Comparison of ENCODE assay signal across 16 cellular contexts in genomic region chr21:36792505-36792967, GRCh38.
DNase-seq lines count a peak whose midpoint lies in the region; ATAC-seq and TF ChIP-seq lines count a peak whose summit lies in the region.
"Had no signal": no experiment of that assay in that cellular context is flagged by ENCODE, and none has a peak within 500 bp of the region (broad histone marks: within the 10 kb centered on the region; RNA-seq: fewer than 3 reads in every experiment).

No MANE protein-coding gene starts in this region.

- no peak for TF ChIP-seq POLR2A in testis (IDR thresholded peaks at IDR 0.05)

- no peak for DNase-seq in activated T-cell treated with anti-CD3 and anti-CD28 coated beads, Interleukin-2, amount 50 U/mL, for 4 hours
- no peak for DNase-seq in activated T-cell treated with anti-CD3 and anti-CD28 coated beads, Interleukin-2, amount 50 U/mL, for 24 hours
- peak; percentile 9 for DNase-seq in MG63
- DNase-seq in MCF 10A (ENCODE audit: unreplicated experiment), result peak; percentile 70
- DNase-seq in renal cortical epithelial cell (ENCODE audit: low read depth), result peak; percentile 77
- no peak for DNase-seq in SK-N-DZ (ENCODE audit: low spot score)
- DNase-seq in testis, result no peak
- no peak for DNase-seq in NCI-H446 (lab: John Stamatoyannopoulos, UW)
- DNase-seq: activated naive CD4-positive, alpha-beta T cell treated with anti-CD3 and anti-CD28 coated beads, Interleukin-2, amount 50 U/mL, for 16 hours; kidney glomerular epithelial cell; natural killer cell; NCI-H524 treated with DMSO at 0.1 percent for 48 hours had no signal

- no peak overlapping the region for H3K27ac ChIP-seq in testis
- H3K27ac ChIP-seq: upper lobe of left lung had no signal

- POLR2A ChIA-PET in MCF 10A (lab: Yijun Ruan, JAX), result interaction anchor here (0.7 to 1.5 kb wide), 5 partner anchors 18 to 74 kb away, joined by 3 to 6 read pairs (median 5); no protein-coding TSS in a partner anchor

- BruUV-seq in MCF 10A (replicated peaks; lab: Mats Ljungman, UMichigan), result no TSS peak

- H3K4me1 ChIP-seq in testis, result no peaks in the 10 kb centered on the region
- H3K4me1 ChIP-seq: upper lobe of left lung had no signal

- H3K4me3 ChIP-seq in MG63, result no peak overlapping the region
- H3K4me3 ChIP-seq in testis, result no peak overlapping the region
- H3K4me3 ChIP-seq: upper lobe of left lung had no signal

- H3K36me3 ChIP-seq in MG63, result no peaks in the 10 kb centered on the region
- H3K36me3 ChIP-seq in testis (ENCODE audit: low read depth, missing control alignments), result no peaks in the 10 kb centered on the region
- H3K36me3 ChIP-seq: upper lobe of left lung had no signal

- CTCF ChIA-PET in MCF 10A (lab: Yijun Ruan, JAX), result interaction anchor here (0.6 kb wide), 1 partner anchor 17 kb away, joined by 4 read pairs; no protein-coding TSS in a partner anchor

- H3K4me1 Mint-ChIP-seq in activated T-cell treated with anti-CD3 and anti-CD28 coated beads, Interleukin-2, amount 50 U/mL, for 4 hours (ENCODE audit: low read depth), result no peaks in the 10 kb centered on the region
- no peaks in the 10 kb centered on the region for H3K4me1 Mint-ChIP-seq in activated T-cell treated with anti-CD3 and anti-CD28 coated beads, Interleukin-2, amount 50 U/mL, for 24 hours (ENCODE audit: low read depth)
- peaks cover 14% of the 10 kb centered on the region for H3K4me1 Mint-ChIP-seq in MCF 10A (ENCODE audit: insufficient read depth, unreplicated experiment)
- H3K4me1 Mint-ChIP-seq: B cell had no signal

- peaks cover 27% of the 10 kb centered on the region for H3K36me3 Mint-ChIP-seq in activated T-cell treated with anti-CD3 and anti-CD28 coated beads, Interleukin-2, amount 50 U/mL, for 4 hours (ENCODE audit: insufficient read depth)
- H3K36me3 Mint-ChIP-seq in activated T-cell treated with anti-CD3 and anti-CD28 coated beads, Interleukin-2, amount 50 U/mL, for 24 hours (ENCODE audit: low read depth), result peaks cover 9% of the 10 kb centered on the region
- peaks cover 1% of the 10 kb centered on the region for H3K36me3 Mint-ChIP-seq in MCF 10A (ENCODE audit: insufficient read depth, unreplicated experiment)
- H3K36me3 Mint-ChIP-seq: natural killer cell had no signal

- ATAC-seq in activated T-cell treated with anti-CD3 and anti-CD28 coated beads, Interleukin-2, amount 50 U/mL, for 4 hours, result peak; percentile 46 to 63
- ATAC-seq: natural killer cell, SK-N-SH treated with all-trans-retinoic acid at 6 μM for 48 hours had no signal

- no peaks in the 10 kb centered on the region for H3K27me3 ChIP-seq in MG63
- no peaks in the 10 kb centered on the region for H3K27me3 ChIP-seq in testis
- H3K27me3 ChIP-seq: upper lobe of left lung had no signal

- no peak overlapping the region for H3K4me3 Mint-ChIP-seq in activated T-cell treated with anti-CD3 and anti-CD28 coated beads, Interleukin-2, amount 50 U/mL, for 4 hours
- no peak overlapping the region for H3K4me3 Mint-ChIP-seq in activated T-cell treated with anti-CD3 and anti-CD28 coated beads, Interleukin-2, amount 50 U/mL, for 24 hours
- no peak overlapping the region for H3K4me3 Mint-ChIP-seq in MCF 10A (ENCODE audit: unreplicated experiment)
- H3K4me3 Mint-ChIP-seq: B cell, IgD-negative memory B cell, natural killer cell had no signal

- H3K27me3 Mint-ChIP-seq in activated T-cell treated with anti-CD3 and anti-CD28 coated beads, Interleukin-2, amount 50 U/mL, for 4 hours (ENCODE audit: low read depth), result no peaks in the 10 kb centered on the region
- H3K27me3 Mint-ChIP-seq in activated T-cell treated with anti-CD3 and anti-CD28 coated beads, Interleukin-2, amount 50 U/mL, for 24 hours, result no peaks in the 10 kb centered on the region
- no peaks in the 10 kb centered on the region for H3K27me3 Mint-ChIP-seq in MCF 10A (ENCODE audit: insufficient read depth, unreplicated experiment)
- H3K27me3 Mint-ChIP-seq: B cell, IgD-negative memory B cell had no signal

- H3K9me3 ChIP-seq in MG63, result peaks cover 12% of the 10 kb centered on the region
- no peaks in the 10 kb centered on the region for H3K9me3 ChIP-seq in testis

- intact Hi-C loops in MCF 10A (cut with micrococcal nuclease), result no loop called here
- intact Hi-C loops in testis (cut with DNase I; ENCODE audit: low total_unique reads), result no loop called here

- WGBS in testis, 2 donors, result 87 to 91% methylated on average over 6 of the region's 6 CpGs

- H3K9me3 Mint-ChIP-seq in activated T-cell treated with anti-CD3 and anti-CD28 coated beads, Interleukin-2, amount 50 U/mL, for 4 hours, result peaks cover 4% of the 10 kb centered on the region
- peaks cover 8% of the 10 kb centered on the region for H3K9me3 Mint-ChIP-seq in activated T-cell treated with anti-CD3 and anti-CD28 coated beads, Interleukin-2, amount 50 U/mL, for 24 hours
- peaks cover 16% of the 10 kb centered on the region for H3K9me3 Mint-ChIP-seq in MCF 10A (ENCODE audit: unreplicated experiment)

- no peak overlapping the region for H3K27ac Mint-ChIP-seq in activated T-cell treated with anti-CD3 and anti-CD28 coated beads, Interleukin-2, amount 50 U/mL, for 24 hours
- H3K27ac Mint-ChIP-seq in MCF 10A (ENCODE audit: low read depth, unreplicated experiment), result no peak overlapping the region
- H3K27ac Mint-ChIP-seq: B cell, IgD-negative memory B cell, natural killer cell had no signal

- TF ChIP-seq CTCF in MCF 10A (IDR thresholded peaks at IDR 0.05; ENCODE audit: unreplicated experiment), result no peak
- no peak for TF ChIP-seq CTCF in testis (IDR thresholded peaks at IDR 0.05)

Comparison
In these comparisons a context has a peak if more than half of its experiments do, and no peak if none do; other contexts are left out.
1. DNase-seq: peak in MG63 (single experiment), MCF 10A (single experiment) and renal cortical epithelial cell (single experiment); none in activated T-cell treated with anti-CD3 and anti-CD28 coated beads, Interleukin-2, amount 50 U/mL, for 4 hours (single experiment), activated T-cell treated with anti-CD3 and anti-CD28 coated beads, Interleukin-2, amount 50 U/mL, for 24 hours (single experiment), SK-N-DZ (single experiment), testis (single experiment) and NCI-H446 (0 of 2).